8 cellular contexts compared by ENCODE assay signal in the genomic region with DNA sequence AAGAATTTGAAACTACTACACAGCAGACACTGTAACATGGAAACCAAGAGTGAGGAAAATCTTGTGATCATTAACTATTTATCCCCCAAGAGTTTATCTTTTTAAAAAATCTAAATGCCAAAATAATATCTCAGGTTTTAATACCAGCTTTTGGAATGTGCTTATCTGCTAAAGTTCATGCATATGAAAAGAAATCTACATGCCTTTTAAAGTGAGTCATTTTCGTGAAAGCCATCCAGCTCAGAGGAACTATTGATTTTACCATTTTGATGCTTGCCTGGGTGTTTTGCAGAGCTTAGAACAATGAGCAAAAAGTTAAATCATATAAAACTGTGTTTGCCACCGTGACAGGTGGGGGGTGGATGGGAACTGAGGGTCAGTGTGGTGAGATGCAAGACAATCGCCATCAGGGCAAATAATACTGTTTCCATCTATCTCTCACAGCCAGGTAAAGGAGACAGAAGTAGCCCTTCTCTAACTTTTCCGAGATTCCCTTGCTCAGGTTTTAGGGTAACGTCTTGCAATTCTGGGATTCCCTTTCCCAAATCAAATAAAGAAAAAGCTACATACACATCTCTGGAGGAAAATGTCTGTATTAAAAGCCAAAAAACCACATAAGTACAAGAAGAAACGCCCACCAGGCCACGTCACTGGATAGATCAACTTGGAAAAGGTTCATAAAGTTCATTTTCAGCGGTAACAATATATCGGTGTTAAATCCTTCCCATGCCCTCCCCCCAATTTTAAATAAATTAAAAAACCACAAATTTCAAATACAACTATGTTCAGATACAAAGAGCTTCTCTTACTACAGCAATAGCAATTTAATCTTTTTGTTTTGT. TPM values are rescaled to one million over a fixed set of nuclear protein-coding genes. Genes with fewer than 3 reads are reported as not detected.
A peak's percentile ranks its signal among the peaks of the same experiment; 100 is the strongest.
DNase-seq lines count a peak whose midpoint lies in the region; ATAC-seq and TF ChIP-seq lines count a peak whose summit lies in the region.

No MANE protein-coding gene starts in this region.

- POLR2A ChIA-PET in A673 (lab: Charles Lee; ENCODE audit: low non-redundant PET), result no interaction called here

- TF ChIP-seq CTCF in A673 (conservative IDR thresholded peaks at IDR 0.05; ENCODE audit: low read depth, low read length) (no peak), HFF-Myc (IDR thresholded peaks at IDR 0.05; ENCODE audit: low read depth, low read length, missing control alignments) (no peak), ascending aorta (IDR thresholded peaks at IDR 0.05) (no peak)

- H3K9me3 ChIP-seq in A673 (ENCODE audit: low read depth, low read length, poor library complexity, severe bottlenecking) (no peaks in the 10 kb centered on the region), ascending aorta (no peaks in the 10 kb centered on the region)

- H3K27ac ChIP-seq in A673 (ENCODE audit: low read depth, low read length, poor library complexity, severe bottlenecking), result no peak overlapping the region
- H3K27ac ChIP-seq in ascending aorta, result no peak overlapping the region

- peaks cover 4% of the 10 kb centered on the region for H3K4me1 ChIP-seq in A673 (ENCODE audit: insufficient read depth, low read length, poor library complexity, severe bottlenecking)
- peaks cover 2 to 7% of the 10 kb centered on the region in 2 donors for H3K4me1 ChIP-seq in ascending aorta

- ATAC-seq in GM18868 (IDR thresholded peaks at IDR 0.05; ENCODE audit: unreplicated experiment), result no peak

- H3K27me3 ChIP-seq in A673 (replicated peaks; ENCODE audit: insufficient read depth, low read depth, low read length, poor library complexity), result no peaks in the 10 kb centered on the region
- H3K27me3 ChIP-seq in ascending aorta, result no peaks in the 10 kb centered on the region

- peak overlapping the region; percentile 54 for H3K4me3 ChIP-seq in A673 (ENCODE audit: low read depth, low read length, poor library complexity, severe bottlenecking)
- peak overlapping the region; percentile 84 for H3K4me3 ChIP-seq in HFF-Myc (replicated peaks; ENCODE audit: low read depth, low read length)
- peak overlapping the region; percentile 64 to 86 for H3K4me3 ChIP-seq in ascending aorta

- TSS peak; percentile 44 for BruUV-seq in A673 (replicated peaks; lab: Mats Ljungman, UMichigan)

- H3K36me3 ChIP-seq in A673 (ENCODE audit: insufficient read depth, low read length, poor library complexity, severe bottlenecking), result no peaks in the 10 kb centered on the region
- no peaks in the 10 kb centered on the region for H3K36me3 ChIP-seq in ascending aorta

- no peak for DNase-seq in A673 (ENCODE audit: low spot score)
- no peak for DNase-seq in HFF-Myc (ENCODE audit: extremely low read depth, low read depth)
- no peak for DNase-seq in ascending aorta (ENCODE audit: low spot score in 2 of 2)
- DNase-seq in kidney tubule cell (ENCODE audit: low spot score), result peak; percentile 41
- no peak for DNase-seq in cortex of kidney (lab: John Stamatoyannopoulos, UW)
- no peak for DNase-seq in AML-193 (lab: John Stamatoyannopoulos, UW)
- no peak for DNase-seq in activated effector memory CD4-positive, alpha-beta T cell treated with Interleukin-2 at 50 U/mL for 16 hours

- intact Hi-C loops in A673 (cut with micrococcal nuclease; ENCODE audit: unreplicated experiment), result no loop called here
- intact Hi-C loops in ascending aorta (cut with DNase I), result loop anchor here (10.0 kb wide), 1 partner anchor 271 kb away; no protein-coding TSS in a partner anchor

- CTCF ChIA-PET in A673 (lab: Charles Lee), result no interaction called here

RNA-seq across cellular contexts. Expression of a gene that starts 2.0 kb away (rescaled TPM):
- 6.1 and 7.2 TPM in 2 replicates for total RNA-seq in A673 (2021)
- not detected for total RNA-seq in ascending aorta
